ENCODE assay signal across 22 cellular contexts in genomic region chr3:73206006-73206405, GRCh38.
"Had no signal": no experiment of that assay in that cellular context is flagged by ENCODE, and none has a peak within 500 bp of the region (broad histone marks: within the 10 kb centered on the region; RNA-seq: fewer than 3 reads in every experiment).

No MANE protein-coding gene starts in this region.

- H3K4me3 ChIP-seq: esophagus squamous epithelium, gastroesophageal sphincter, hepatocyte, prostate gland, right lobe of liver, spleen, tibial artery, upper lobe of left lung, uterus had no signal

- H3K4me1 ChIP-seq: esophagus squamous epithelium, gastroesophageal sphincter, parathyroid adenoma, prostate gland, right lobe of liver, spleen, tibial artery, upper lobe of left lung, uterus had no signal

- H3K27ac Mint-ChIP-seq: naive thymus-derived CD4-positive, alpha-beta T cell; nephron progenitor cell; stimulated activated memory B cell treated with anti-CD40 and anti-IgM and Interleukin-4, amounts not matched to agents 10 μg/mL and 1 μg/mL and 100 μg/mL, for 72 hours; stimulated activated naive CD8-positive, alpha-beta T cell treated with anti-CD3 and anti-CD28 coated beads, Interleukin-15, Interleukin-2, amounts not matched to agents 100 ng/mL and 50 ng/mL, for 24 hours had no signal

- H3K4me3 Mint-ChIP-seq: naive thymus-derived CD4-positive, alpha-beta T cell; nephron progenitor cell; stimulated activated memory B cell treated with anti-CD40 and anti-IgM and Interleukin-4, amounts not matched to agents 10 μg/mL and 1 μg/mL and 100 μg/mL, for 72 hours; stimulated activated naive CD8-positive, alpha-beta T cell treated with anti-CD3 and anti-CD28 coated beads, Interleukin-15, Interleukin-2, amounts not matched to agents 100 ng/mL and 50 ng/mL, for 24 hours had no signal

- DNase-seq: effector memory CD4-positive, alpha-beta T cell; esophagus squamous epithelium; kidney; mammary epithelial cell; naive thymus-derived CD4-positive, alpha-beta T cell; nephron progenitor cell; right lobe of liver; spleen; stimulated activated CD4-positive, alpha-beta T cell treated with anti-CD3 and anti-CD28 coated beads, Interleukin-15, amount 100 ng/mL, for 24 hours; stimulated activated CD4-positive, alpha-beta T cell treated with anti-CD3 and anti-CD28 coated beads, Interleukin-1b, Interleukin-23, amount 100 ng/mL, for 48 hours; stimulated activated CD4-positive, alpha-beta T cell treated with anti-CD3 and anti-CD28 coated beads, Interleukin-4, amount 100 ng/mL, for 24 hours; tibial artery; upper lobe of left lung; uterus had no signal

- H3K36me3 ChIP-seq: esophagus squamous epithelium, gastroesophageal sphincter, prostate gland, right lobe of liver, spleen, tibial artery, upper lobe of left lung, uterus had no signal

- H3K9me3 ChIP-seq: esophagus squamous epithelium, gastroesophageal sphincter, prostate gland, right lobe of liver, spleen, tibial artery, upper lobe of left lung, uterus had no signal

- ATAC-seq: gastroesophageal sphincter; left lobe of liver; naive thymus-derived CD4-positive, alpha-beta T cell; right lobe of liver had no signal

- H3K9me3 Mint-ChIP-seq: naive thymus-derived CD4-positive, alpha-beta T cell; nephron progenitor cell; stimulated activated memory B cell treated with anti-CD40 and anti-IgM and Interleukin-4, amounts not matched to agents 10 μg/mL and 1 μg/mL and 100 μg/mL, for 72 hours; stimulated activated naive CD8-positive, alpha-beta T cell treated with anti-CD3 and anti-CD28 coated beads, Interleukin-15, Interleukin-2, amounts not matched to agents 100 ng/mL and 50 ng/mL, for 24 hours had no signal

- H3K36me3 Mint-ChIP-seq: naive thymus-derived CD4-positive, alpha-beta T cell; stimulated activated memory B cell treated with anti-CD40 and anti-IgM and Interleukin-4, amounts not matched to agents 10 μg/mL and 1 μg/mL and 100 μg/mL, for 72 hours had no signal

- H3K9ac ChIP-seq: parathyroid adenoma had no signal

- H3K27ac ChIP-seq: epithelial cell of prostate, esophagus squamous epithelium, gastroesophageal sphincter, hepatocyte, parathyroid adenoma, prostate gland, right lobe of liver, spleen, tibial artery, upper lobe of left lung, uterus had no signal

- H3K27me3 ChIP-seq: esophagus squamous epithelium, gastroesophageal sphincter, hepatocyte, right lobe of liver, spleen, tibial artery, upper lobe of left lung, uterus had no signal

- H3K4me1 Mint-ChIP-seq: naive thymus-derived CD4-positive, alpha-beta T cell; stimulated activated memory B cell treated with anti-CD40 and anti-IgM and Interleukin-4, amounts not matched to agents 10 μg/mL and 1 μg/mL and 100 μg/mL, for 72 hours had no signal
